In the genomic region with DNA sequence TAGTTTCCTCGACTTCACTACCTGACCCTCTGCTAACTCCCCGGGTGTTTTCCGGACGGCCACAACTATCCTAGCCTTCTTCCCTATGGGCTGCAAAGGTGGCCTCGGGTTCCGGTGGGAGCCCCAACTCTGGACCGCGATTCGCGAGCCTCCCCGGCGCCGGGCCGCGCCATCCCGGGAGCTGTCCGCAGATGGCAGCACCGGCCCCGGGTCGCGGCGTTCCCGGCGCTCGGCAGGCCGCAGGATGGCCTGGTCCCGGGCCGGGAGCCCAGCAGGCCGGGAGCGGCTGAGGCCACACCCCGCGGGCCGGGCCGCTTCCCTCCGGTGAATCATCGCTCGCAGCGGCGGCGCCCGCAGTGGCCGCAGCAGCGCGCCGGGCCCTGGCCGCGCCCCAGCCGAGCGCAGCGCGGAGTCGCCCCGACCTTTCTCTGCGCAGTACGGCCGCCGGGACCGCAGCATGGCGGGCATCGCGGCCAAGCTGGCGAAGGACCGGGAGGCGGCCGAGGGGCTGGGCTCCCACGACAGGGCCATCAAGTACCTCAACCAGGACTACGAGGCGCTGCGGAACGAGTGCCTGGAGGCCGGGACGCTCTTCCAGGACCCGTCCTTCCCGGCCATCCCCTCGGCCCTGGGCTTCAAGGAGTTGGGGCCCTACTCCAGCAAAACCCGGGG, we compare ENCODE assay signal across 8 cellular contexts. TPM values are rescaled to one million over a fixed set of nuclear protein-coding genes. Genes with fewer than 3 reads are reported as not detected.
DNase-seq lines count a peak whose midpoint lies in the region; ATAC-seq and TF ChIP-seq lines count a peak whose summit lies in the region.

A gene (plus strand): TSS at position 356 of the 672 bp plus-strand sequence. CDS start 102 bp downstream, at position 458.

- H3K36me3 ChIP-seq in neural progenitor cell, result no peaks in the 10 kb centered on the region

- H4K20me1 ChIP-seq in neural progenitor cell (ENCODE audit: low read depth), result peaks cover 9% of the 10 kb centered on the region

- peak within 1 kb of the TSS; percentile 95 for H3K4me3 ChIP-seq in neural progenitor cell

- peaks cover 10% of the 10 kb centered on the region for H3F3A ChIP-seq in neural progenitor cell (ENCODE audit: low read depth)

- peak within 1 kb of the TSS; percentile 77 for H3K9ac ChIP-seq in neural progenitor cell

- peaks cover 34% of the 10 kb centered on the region for H3K4me1 Mint-ChIP-seq in neural progenitor cell
- H3K4me1 Mint-ChIP-seq in type B pancreatic cell (ENCODE audit: unreplicated experiment), result peaks cover 38% of the 10 kb centered on the region

- H3K36me3 Mint-ChIP-seq in activated naive CD4-positive, alpha-beta T cell treated with anti-CD3 and anti-CD28 coated beads, Interleukin-2, amount 50 U/mL, for 72 hours, result peaks cover 5 to 6% of the 10 kb centered on the region in 2 donors
- H3K36me3 Mint-ChIP-seq in neural progenitor cell (peaks cover 4% of the 10 kb centered on the region), type B pancreatic cell (peaks cover 5% of the 10 kb centered on the region)

- TF ChIP-seq CTCF in neural progenitor cell (IDR thresholded peaks at IDR 0.05) (peak; percentile 66), type B pancreatic cell (conservative IDR thresholded peaks at IDR 0.05) (peak; percentile 75)

- ATAC-seq in GM19438 (IDR thresholded peaks at IDR 0.05; ENCODE audit: low read depth, unreplicated experiment) (peak; percentile 60), HG03558 (IDR thresholded peaks at IDR 0.05; ENCODE audit: extremely low read depth, unreplicated experiment) (peak; percentile 33)
- peak; percentile 76 to 86 for ATAC-seq in activated naive CD4-positive, alpha-beta T cell treated with anti-CD3 and anti-CD28 coated beads, Interleukin-2, amount 50 U/mL, for 72 hours

- in situ Hi-C loops in Caki2 (cut with HindIII; ENCODE audit: low pct_unique_long_range_greater_than_20kb, low sequenced_read_pairs), result no loop called here

- H3K27me3 Mint-ChIP-seq in neural progenitor cell (ENCODE audit: insufficient read depth, low read depth) (peaks cover 11% of the 10 kb centered on the region), type B pancreatic cell (peaks cover 3% of the 10 kb centered on the region)

- peak within 1 kb of the TSS; percentile 75 for H2AFZ ChIP-seq in neural progenitor cell (replicated peaks)

- peak; percentile 84 for DNase-seq in Caki2 (ENCODE audit: low read depth)
- peak; percentile 20 for DNase-seq in SHP77 treated with DMSO at 0.1 percent for 48 hours (lab: John Stamatoyannopoulos, UW)
- DNase-seq in activated naive CD4-positive, alpha-beta T cell treated with anti-CD3 and anti-CD28 coated beads, Interleukin-2, amount 50 U/mL, for 72 hours (ENCODE audit: low spot score in 2 of 2), result peak; percentile 58 to 82
- peak; percentile 60 for DNase-seq in germinal center (ENCODE audit: low spot score)
- peak; percentile 92 for DNase-seq in neural progenitor cell (ENCODE audit: low spot score)
- DNase-seq in type B pancreatic cell (ENCODE audit: extremely low spot score, unreplicated experiment), result peak; percentile 88

- H3K79me2 ChIP-seq in neural progenitor cell (ENCODE audit: low read depth), result no peaks in the 10 kb centered on the region

- H3K27ac Mint-ChIP-seq in activated naive CD4-positive, alpha-beta T cell treated with anti-CD3 and anti-CD28 coated beads, Interleukin-2, amount 50 U/mL, for 72 hours, result peak within 1 kb of the TSS; percentile 0 to 90
- H3K27ac Mint-ChIP-seq in neural progenitor cell, result peak within 1 kb of the TSS; percentile 97
- H3K27ac Mint-ChIP-seq in type B pancreatic cell, result peak within 1 kb of the TSS; percentile 81

- H3K4me3 Mint-ChIP-seq in neural progenitor cell (peak within 1 kb of the TSS; percentile 97), type B pancreatic cell (peak within 1 kb of the TSS; percentile 86)

- peak within 1 kb of the TSS; percentile 99 for H3K4me2 ChIP-seq in neural progenitor cell

- no peak within 1 kb of the TSS for H3K27ac ChIP-seq in neural progenitor cell

- H3K9me3 ChIP-seq in neural progenitor cell (ENCODE audit: low read depth), result no peaks in the 10 kb centered on the region

- peaks cover 18% of the 10 kb centered on the region for H3K27me3 ChIP-seq in neural progenitor cell

- H3K4me1 ChIP-seq in neural progenitor cell, result peaks cover 6% of the 10 kb centered on the region

- no peaks in the 10 kb centered on the region for H3K9me3 Mint-ChIP-seq in activated naive CD4-positive, alpha-beta T cell treated with anti-CD3 and anti-CD28 coated beads, Interleukin-2, amount 50 U/mL, for 72 hours
- H3K9me3 Mint-ChIP-seq in neural progenitor cell (no peaks in the 10 kb centered on the region), type B pancreatic cell (no peaks in the 10 kb centered on the region)

RNA-seq across cellular contexts. Expression of the gene that starts here (rescaled TPM):
- 226 and 227 TPM in 2 replicates for total RNA-seq in Caki2 (2014; rRNA removed; shearing (Covaris generic); ENCODE audit: low replicate concordance)
- 10 to 100 TPM in 1 of 2 donors, 1 to 10 TPM in 1; 7.0 to 36.8 TPM for total RNA-seq in activated naive CD4-positive, alpha-beta T cell treated with anti-CD3 and anti-CD28 coated beads, Interleukin-2, amount 50 U/mL, for 72 hours
- total RNA-seq in neural progenitor cell (ENCODE audit: low replicate concordance) (61.7 and 64.2 TPM in 2 replicates), type B pancreatic cell (ENCODE audit: low replicate concordance) (111 and 120 TPM in 2 replicates)

Comparison
In these comparisons a context has a peak if more than half of its experiments do, and no peak if none do; other contexts are left out.
1. DNase-seq: peak in every context shown above with its lines; median percentile 92 in neural progenitor cell; 88 in type B pancreatic cell; 84 in Caki2; 70 in activated naive CD4-positive, alpha-beta T cell treated with anti-CD3 and anti-CD28 coated beads, Interleukin-2, amount 50 U/mL, for 72 hours; 60 in germinal center; 20 in SHP77 treated with DMSO at 0.1 percent for 48 hours.
2. H3K27ac Mint-ChIP-seq: peak in every context shown above with its lines; median percentile 97 in neural progenitor cell; 81 in type B pancreatic cell; 45 in activated naive CD4-positive, alpha-beta T cell treated with anti-CD3 and anti-CD28 coated beads, Interleukin-2, amount 50 U/mL, for 72 hours.